ENCODE assay signal across 8 cellular contexts in the genomic region with DNA sequence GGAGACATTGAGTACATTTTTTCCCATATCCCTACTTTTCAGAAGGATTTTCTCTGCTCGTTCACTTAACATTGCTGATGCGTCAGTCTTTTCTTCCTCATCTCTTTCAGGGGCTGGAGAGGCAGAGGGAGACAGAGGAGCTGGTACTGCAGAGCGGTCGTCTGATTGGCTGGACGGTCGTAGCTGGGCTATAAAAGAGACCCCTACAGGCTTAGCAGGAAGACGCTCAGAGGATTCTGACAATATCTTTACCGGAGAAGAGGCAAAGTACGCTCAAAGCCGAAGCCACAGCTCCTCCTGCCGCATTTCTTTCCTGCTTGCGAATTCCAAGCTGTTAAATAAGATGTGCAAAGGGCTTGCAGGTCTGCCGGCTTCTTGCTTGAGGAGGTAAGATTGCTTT. TPM values are rescaled to one million over a fixed set of nuclear protein-coding genes. Genes with fewer than 3 reads are reported as not detected.
DNase-seq lines count a peak whose midpoint lies in the region; FAIRE-seq and TF ChIP-seq lines count a peak whose summit lies in the region.

Gene RGS4, plus strand, starts transcription at position 220 of the 400 bp plus-strand sequence. Its CDS starts 124 bp downstream, at position 344.

- CTCF ChIA-PET in OCI-LY7 (lab: Charles Lee; ENCODE audit: unreplicated experiment): no interaction called here

- no peaks in the 10 kb centered on the region for H3K27me3 ChIP-seq in breast epithelium
- no peaks in the 10 kb centered on the region for H3K27me3 ChIP-seq in small intestine (ENCODE audit: control insufficient read depth in 2 of 2, insufficient read depth in 2 of 2, low read length in 2 of 2)

- TF ChIP-seq CTCF in NB4 (IDR thresholded peaks at IDR 0.05; ENCODE audit: low read depth, low read length): no peak
- peak in 1 of 3 donors; percentile 9 for TF ChIP-seq CTCF in breast epithelium (IDR thresholded peaks at IDR 0.05)
- no peak for TF ChIP-seq CTCF in OCI-LY7 (conservative IDR thresholded peaks at IDR 0.05; ENCODE audit: low read length)

- no peaks in the 10 kb centered on the region for H3K4me1 ChIP-seq in breast epithelium
- no peaks in the 10 kb centered on the region for H3K4me1 ChIP-seq in small intestine (ENCODE audit: control insufficient read depth in 2 of 2, insufficient read depth in 1 of 2, low read depth in 1 of 2, low read length in 1 of 2)
- H3K4me1 ChIP-seq in OCI-LY7 (ENCODE audit: insufficient read depth, low read length, poor library complexity, severe bottlenecking): no peaks in the 10 kb centered on the region

- BruUV-seq in OCI-LY7 (replicated peaks; lab: Mats Ljungman, UMichigan): no TSS peak

- peak; percentile 93 for DNase-seq in AG08395 (ENCODE audit: low spot score)
- DNase-seq in NB4 (ENCODE audit: low read depth): peak; percentile 14
- DNase-seq in breast epithelium (ENCODE audit: low spot score in 2 of 2): no peak
- peak; percentile 78 for DNase-seq in iPS-NIHi11 (ENCODE audit: low spot score)
- peak; percentile 5 for DNase-seq in small intestine
- DNase-seq in DMS53 (lab: John Stamatoyannopoulos, UW): no peak
- no peak for DNase-seq in activated CD4-positive, alpha-beta T cell treated with anti-CD3 and anti-CD28 coated beads for 1 hour
- no peak for DNase-seq in OCI-LY7 (ENCODE audit: low spot score)

- FAIRE-seq in small intestine (lab: Jason Lieb, UNC): no peak

- H3K36me3 ChIP-seq in breast epithelium (no peaks in the 10 kb centered on the region), small intestine (ENCODE audit: control insufficient read depth in 2 of 2, insufficient read depth in 2 of 2, low read length in 2 of 2) (no peaks in the 10 kb centered on the region), OCI-LY7 (ENCODE audit: insufficient read depth, low read length) (no peaks in the 10 kb centered on the region)

- H3K27ac ChIP-seq in breast epithelium: no peak within 1 kb of the TSS
- peak within 1 kb of the TSS in 1 of 2 donors; percentile 31 for H3K27ac ChIP-seq in small intestine (ENCODE audit: low read depth in 1 of 2, low read length in 1 of 2)
- H3K27ac ChIP-seq in OCI-LY7 (ENCODE audit: low read depth, low read length, poor library complexity, severe bottlenecking): no peak within 1 kb of the TSS

- 4 to 6% (median 4%) methylated on average over 13 of the region's 13 CpGs for whole genome bisulfite sequencing in small intestine, 3 donors

- no peaks in the 10 kb centered on the region for H3K79me2 ChIP-seq in OCI-LY7 (ENCODE audit: insufficient read depth, low read depth, low read length)

- H4K20me1 ChIP-seq in OCI-LY7 (ENCODE audit: insufficient read depth, low read length): no peaks in the 10 kb centered on the region

- intact Hi-C loops in breast epithelium (cut with DNase I; ENCODE audit: low total_unique reads): no loop called here
- intact Hi-C loops in OCI-LY7 (cut with micrococcal nuclease; ENCODE audit: unreplicated experiment): no loop called here

- no peak within 1 kb of the TSS for H3K4me2 ChIP-seq in OCI-LY7 (ENCODE audit: low read length)

- no peaks in the 10 kb centered on the region for H3K9me2 ChIP-seq in OCI-LY7 (ENCODE audit: insufficient read depth, low read length)

- H3K9me3 ChIP-seq in breast epithelium (no peaks in the 10 kb centered on the region), small intestine (ENCODE audit: control insufficient read depth, low read depth) (no peaks in the 10 kb centered on the region), OCI-LY7 (ENCODE audit: low read length) (no peaks in the 10 kb centered on the region)

- POLR2A ChIA-PET in OCI-LY7 (lab: Charles Lee): no interaction called here

- H3K4me3 ChIP-seq in NB4 (ENCODE audit: low read depth, low read length): no peak within 1 kb of the TSS
- peak within 1 kb of the TSS; percentile 7 to 45 (median 33) for H3K4me3 ChIP-seq in breast epithelium
- no peak within 1 kb of the TSS for H3K4me3 ChIP-seq in small intestine (ENCODE audit: low read depth in 1 of 2, low read length in 2 of 2)
- no peak within 1 kb of the TSS for H3K4me3 ChIP-seq in OCI-LY7 (ENCODE audit: low read depth, low read length, poor library complexity, severe bottlenecking)

- no peak for TF ChIP-seq POLR2A in NB4 (IDR thresholded peaks at IDR 0.05; ENCODE audit: extremely low read depth, insufficient read length)
- no peak for TF ChIP-seq POLR2A in breast epithelium (IDR thresholded peaks at IDR 0.05)

- no peak within 1 kb of the TSS for H2AFZ ChIP-seq in OCI-LY7 (ENCODE audit: low read length)

RNA-seq across cellular contexts. Expression of gene RGS4, which starts in this region (rescaled TPM):
- 1 to 10 TPM in 2 of 3 donors, not detected in 1; 2.0 to 6.7 TPM for total RNA-seq in breast epithelium
- 1 to 10 TPM in 2 of 3 donors, not detected in 1; 1.1 to 1.7 TPM for polyA plus RNA-seq in small intestine
- total RNA-seq in OCI-LY7 (2014; rRNA removed; shearing (Covaris generic)): not detected in 2 replicates
- not detected in 2 replicates for total RNA-seq in OCI-LY7 (2022)

Comparison
In these comparisons a context has a peak if more than half of its experiments do, and no peak if none do; other contexts are left out.
1. DNase-seq: peak in AG08395 (single experiment), NB4 (single experiment), iPS-NIHi11 (single experiment) and small intestine (single experiment); none in breast epithelium (0 of 2), DMS53 (single experiment), activated CD4-positive, alpha-beta T cell treated with anti-CD3 and anti-CD28 coated beads for 1 hour (single experiment) and OCI-LY7 (single experiment).
2. H3K4me3 ChIP-seq: peak in breast epithelium (3 of 3); none in NB4 (single experiment), small intestine (0 of 2) and OCI-LY7 (single experiment).